In the genomic region with DNA sequence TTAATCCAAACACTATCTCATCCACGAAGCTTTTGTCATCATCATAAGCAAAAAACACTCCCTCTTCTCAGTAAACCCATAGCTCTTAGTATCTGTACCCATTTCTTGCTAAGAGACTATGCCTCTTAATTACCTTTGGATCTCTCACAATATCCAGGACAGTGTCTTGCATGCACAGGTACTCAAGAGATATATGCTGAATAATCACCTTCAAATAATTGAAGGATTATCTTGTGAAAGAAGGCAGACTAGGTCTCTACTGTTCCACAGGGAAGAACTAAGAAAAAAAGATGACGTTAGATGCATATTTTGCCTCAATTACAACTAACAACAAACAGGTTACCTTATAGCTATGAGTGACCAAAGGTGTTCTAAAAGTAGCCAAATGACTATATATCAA, we compare ENCODE assay signal across 20 cellular contexts. TPM values are rescaled to one million over a fixed set of nuclear protein-coding genes. Genes with fewer than 3 reads are reported as not detected.
A peak's percentile ranks its signal among the peaks of the same experiment; 100 is the strongest.
DNase-seq lines count a peak whose midpoint lies in the region; ATAC-seq and TF ChIP-seq lines count a peak whose summit lies in the region.
"Had no signal": no experiment of that assay in that cellular context is flagged by ENCODE, and none has a peak within 500 bp of the region (broad histone marks: within the 10 kb centered on the region; RNA-seq: fewer than 3 reads in every experiment).

No MANE protein-coding gene starts in this region.

- no peaks in the 10 kb centered on the region for H3K9me3 Mint-ChIP-seq in activated CD4-positive, alpha-beta T cell treated with anti-CD3 and anti-CD28 coated beads for 36 hours (ENCODE audit: low read depth)
- no peaks in the 10 kb centered on the region for H3K9me3 Mint-ChIP-seq in T-cell
- H3K9me3 Mint-ChIP-seq in naive thymus-derived CD4-positive, alpha-beta T cell, result no peaks in the 10 kb centered on the region
- H3K9me3 Mint-ChIP-seq in activated T-helper 2 cell treated with anti-CD3 and anti-CD28 coated beads, Interferon-gamma antibody, Interleukin-2, Interleukin-4, amounts not matched to agents 10 μg/mL and 5 μg/mL and 100 μg/mL, durations not matched to agents 14 hours and 24 hours and 36 hours, result no peaks in the 10 kb centered on the region

- H2AFZ ChIP-seq in osteoblast (ENCODE audit: low read length), result no peak overlapping the region

- peaks cover 81% of the 10 kb centered on the region for H4K20me1 ChIP-seq in osteoblast (ENCODE audit: insufficient read depth, low read length)

- peaks cover 90% of the 10 kb centered on the region for H3K79me2 ChIP-seq in osteoblast (ENCODE audit: insufficient read depth, low read length)

- H3K27me3 Mint-ChIP-seq in activated CD4-positive, alpha-beta T cell treated with anti-CD3 and anti-CD28 coated beads for 36 hours, result no peaks in the 10 kb centered on the region
- no peaks in the 10 kb centered on the region for H3K27me3 Mint-ChIP-seq in T-cell
- H3K27me3 Mint-ChIP-seq in naive thymus-derived CD4-positive, alpha-beta T cell, result no peaks in the 10 kb centered on the region
- no peaks in the 10 kb centered on the region for H3K27me3 Mint-ChIP-seq in activated T-helper 2 cell treated with anti-CD3 and anti-CD28 coated beads, Interferon-gamma antibody, Interleukin-2, Interleukin-4, amounts not matched to agents 10 μg/mL and 5 μg/mL and 100 μg/mL, durations not matched to agents 14 hours and 24 hours and 36 hours (ENCODE audit: low read depth)

- POLR2A ChIA-PET in activated CD4-positive, alpha-beta T cell treated with anti-CD3 and anti-CD28 coated beads for 36 hours (lab: Charles Lee), result no interaction called here
- POLR2A ChIA-PET in A673 (lab: Charles Lee; ENCODE audit: low non-redundant PET) (no interaction called here), T-cell (lab: Charles Lee) (no interaction called here)
- POLR2A ChIA-PET in naive thymus-derived CD4-positive, alpha-beta T cell (lab: Charles Lee), result interaction anchor here (0.6 to 1.9 kb wide), 2 partner anchors 11 to 464 kb away, joined by 3 to 5 read pairs; no protein-coding TSS in a partner anchor

- intact Hi-C loops in activated CD4-positive, alpha-beta T cell treated with anti-CD3 and anti-CD28 coated beads for 36 hours (cut with DNase I, micrococcal nuclease), result no loop called here
- intact Hi-C loops in A673 (cut with micrococcal nuclease; ENCODE audit: unreplicated experiment), result no loop called here
- intact Hi-C loops in naive thymus-derived CD4-positive, alpha-beta T cell (cut with micrococcal nuclease), result no loop called here
- intact Hi-C loops in activated T-helper 2 cell treated with anti-CD3 and anti-CD28 coated beads, Interferon-gamma antibody, Interleukin-2, Interleukin-4, amounts not matched to agents 10 μg/mL and 5 μg/mL and 100 μg/mL, durations not matched to agents 14 hours and 24 hours and 36 hours (cut with micrococcal nuclease), result no loop called here

- CTCF ChIA-PET in activated CD4-positive, alpha-beta T cell treated with anti-CD3 and anti-CD28 coated beads for 36 hours (lab: Charles Lee), result interaction anchor here (0.6 kb wide), 2 partner anchors 8 to 94 kb away, joined by 3 read pairs; no protein-coding TSS in a partner anchor
- CTCF ChIA-PET in A673 (lab: Charles Lee) (no interaction called here), T-cell (lab: Charles Lee) (no interaction called here)
- CTCF ChIA-PET in naive thymus-derived CD4-positive, alpha-beta T cell (lab: Charles Lee), result no interaction called here

- no peaks in the 10 kb centered on the region for H3K27me3 ChIP-seq in A673 (replicated peaks; ENCODE audit: insufficient read depth, low read depth, low read length, poor library complexity)
- no peaks in the 10 kb centered on the region for H3K27me3 ChIP-seq in naive thymus-derived CD4-positive, alpha-beta T cell (ENCODE audit: control insufficient read depth in 2 of 2, insufficient read depth in 2 of 2, low read length in 2 of 2)
- H3K27me3 ChIP-seq in osteoblast (ENCODE audit: insufficient read depth, low read length), result no peaks in the 10 kb centered on the region
- H3K27me3 ChIP-seq: BE2C had no signal

- H3K4me1 ChIP-seq in A673 (ENCODE audit: insufficient read depth, low read length, poor library complexity, severe bottlenecking) (peaks cover 46% of the 10 kb centered on the region), osteoblast (ENCODE audit: insufficient read depth, low read length) (peaks cover 26% of the 10 kb centered on the region)
- peaks cover 26 to 46% of the 10 kb centered on the region in 2 donors for H3K4me1 ChIP-seq in naive thymus-derived CD4-positive, alpha-beta T cell (ENCODE audit: control insufficient read depth in 2 of 2, insufficient read depth in 2 of 2, low read length in 2 of 2)
- H3K4me1 ChIP-seq: BE2C had no signal

- no peak overlapping the region for H3K4me2 ChIP-seq in osteoblast (ENCODE audit: insufficient read depth, low read length)

- H3K4me1 Mint-ChIP-seq in activated CD4-positive, alpha-beta T cell treated with anti-CD3 and anti-CD28 coated beads for 36 hours, result peaks cover 85% of the 10 kb centered on the region
- H3K4me1 Mint-ChIP-seq in T-cell, result peaks cover 91 to 92% (median 92%) of the 10 kb centered on the region in 3 donors
- peaks cover 53 to 96% (median 93%) of the 10 kb centered on the region in 7 donors for H3K4me1 Mint-ChIP-seq in naive thymus-derived CD4-positive, alpha-beta T cell
- peaks cover 40% of the 10 kb centered on the region for H3K4me1 Mint-ChIP-seq in activated T-helper 2 cell treated with anti-CD3 and anti-CD28 coated beads, Interferon-gamma antibody, Interleukin-2, Interleukin-4, amounts not matched to agents 10 μg/mL and 5 μg/mL and 100 μg/mL, durations not matched to agents 14 hours and 24 hours and 36 hours (ENCODE audit: low read depth)

- H3K27ac ChIP-seq in A673 (ENCODE audit: low read depth, low read length, poor library complexity, severe bottlenecking) (peak overlapping the region; percentile 71), osteoblast (ENCODE audit: low read depth, low read length) (no peak overlapping the region)
- no peak overlapping the region for H3K27ac ChIP-seq in naive thymus-derived CD4-positive, alpha-beta T cell (ENCODE audit: low read depth, low read length)
- H3K27ac ChIP-seq: 22Rv1 had no signal

- no peaks in the 10 kb centered on the region for H3K9me3 ChIP-seq in A673 (ENCODE audit: low read depth, low read length, poor library complexity, severe bottlenecking)
- no peaks in the 10 kb centered on the region for H3K9me3 ChIP-seq in naive thymus-derived CD4-positive, alpha-beta T cell (ENCODE audit: control insufficient read depth in 2 of 3, low read length in 3 of 3)
- H3K9me3 ChIP-seq in osteoblast (ENCODE audit: low read depth, low read length), result no peaks in the 10 kb centered on the region
- H3K9me3 ChIP-seq: BE2C had no signal

- no TSS peak for BruUV-seq in A673 (replicated peaks; lab: Mats Ljungman, UMichigan)

- TF ChIP-seq CTCF in A673 (conservative IDR thresholded peaks at IDR 0.05; ENCODE audit: low read depth, low read length) (no peak), osteoblast (IDR thresholded peaks at IDR 0.05; ENCODE audit: extremely low read depth, low read depth, low read length) (no peak)

- H3K36me3 Mint-ChIP-seq in activated CD4-positive, alpha-beta T cell treated with anti-CD3 and anti-CD28 coated beads for 36 hours (ENCODE audit: low read depth), result peaks cover 10% of the 10 kb centered on the region
- H3K36me3 Mint-ChIP-seq in T-cell, result peaks cover 13% of the 10 kb centered on the region
- peaks cover 0 to 11% (median 4%) of the 10 kb centered on the region in 5 donors for H3K36me3 Mint-ChIP-seq in naive thymus-derived CD4-positive, alpha-beta T cell
- peaks cover 4% of the 10 kb centered on the region for H3K36me3 Mint-ChIP-seq in activated T-helper 2 cell treated with anti-CD3 and anti-CD28 coated beads, Interferon-gamma antibody, Interleukin-2, Interleukin-4, amounts not matched to agents 10 μg/mL and 5 μg/mL and 100 μg/mL, durations not matched to agents 14 hours and 24 hours and 36 hours (ENCODE audit: low read depth)

- peak overlapping the region; percentile 18 for H3K27ac Mint-ChIP-seq in activated CD4-positive, alpha-beta T cell treated with anti-CD3 and anti-CD28 coated beads for 36 hours
- peak overlapping the region; percentile 26 to 94 for H3K27ac Mint-ChIP-seq in T-cell
- peak overlapping the region in 7 of 9 donors; percentile 4 to 93 (median 53) for H3K27ac Mint-ChIP-seq in naive thymus-derived CD4-positive, alpha-beta T cell
- no peak overlapping the region for H3K27ac Mint-ChIP-seq in activated T-helper 2 cell treated with anti-CD3 and anti-CD28 coated beads, Interferon-gamma antibody, Interleukin-2, Interleukin-4, amounts not matched to agents 10 μg/mL and 5 μg/mL and 100 μg/mL, durations not matched to agents 14 hours and 24 hours and 36 hours

- no peak for ATAC-seq in activated CD4-positive, alpha-beta T cell treated with anti-CD3 and anti-CD28 coated beads for 36 hours
- no peak for ATAC-seq in T-cell (replicated peaks in 1 of 4)
- no peak for ATAC-seq in naive thymus-derived CD4-positive, alpha-beta T cell
- ATAC-seq: HCT116 had no signal

- H3K4me3 Mint-ChIP-seq in activated CD4-positive, alpha-beta T cell treated with anti-CD3 and anti-CD28 coated beads for 36 hours, result no peak overlapping the region
- no peak overlapping the region for H3K4me3 Mint-ChIP-seq in T-cell
- H3K4me3 Mint-ChIP-seq in naive thymus-derived CD4-positive, alpha-beta T cell, result peak overlapping the region in 1 of 10 donors; percentile 3
- no peak overlapping the region for H3K4me3 Mint-ChIP-seq in activated T-helper 2 cell treated with anti-CD3 and anti-CD28 coated beads, Interferon-gamma antibody, Interleukin-2, Interleukin-4, amounts not matched to agents 10 μg/mL and 5 μg/mL and 100 μg/mL, durations not matched to agents 14 hours and 24 hours and 36 hours (ENCODE audit: low read depth)

- no peaks in the 10 kb centered on the region for H3K36me3 ChIP-seq in A673 (ENCODE audit: insufficient read depth, low read length, poor library complexity, severe bottlenecking)
- no peaks in the 10 kb centered on the region for H3K36me3 ChIP-seq in naive thymus-derived CD4-positive, alpha-beta T cell (ENCODE audit: control insufficient read depth in 2 of 3, insufficient read depth in 3 of 3, low read length in 3 of 3)
- no peaks in the 10 kb centered on the region for H3K36me3 ChIP-seq in osteoblast (ENCODE audit: insufficient read depth, low read length)
- H3K36me3 ChIP-seq: BE2C had no signal

- no peak for DNase-seq in activated CD4-positive, alpha-beta T cell treated with anti-CD3 and anti-CD28 coated beads for 36 hours
- no peak for DNase-seq in activated CD4-positive, alpha-beta T cell treated with anti-CD3 and anti-CD28 coated beads, Interleukin-2, amount 50 U/mL, for 4 hours
- no peak for DNase-seq in A673 (ENCODE audit: low spot score)
- no peak for DNase-seq in T-cell
- DNase-seq in naive thymus-derived CD4-positive, alpha-beta T cell, result no peak
- no peak for DNase-seq in LoVo (ENCODE audit: low spot score)
- DNase-seq in osteoblast (ENCODE audit: insufficient read length, low spot score, missing footprints), result no peak
- no peak for DNase-seq in activated T-helper 2 cell treated with anti-CD3 and anti-CD28 coated beads, Interferon-gamma antibody, Interleukin-2, Interleukin-4, amounts not matched to agents 10 μg/mL and 5 μg/mL and 100 μg/mL, durations not matched to agents 14 hours and 24 hours and 36 hours (ENCODE audit: low spot score)
- DNase-seq: BE2C; DND-41; KBM-7; NCI-H1436; NCI-H2029; NCI-H2171; NCI-H446; NK-92 treated with Interleukin-12 subunit alpha and Interleukin-12 subunit beta, amount 100 ng/mL, for 24 hours; RPMI8226 had no signal

- H3K4me3 ChIP-seq in A673 (ENCODE audit: low read depth, low read length, poor library complexity, severe bottlenecking) (no peak overlapping the region), osteoblast (ENCODE audit: insufficient read depth, low read length) (no peak overlapping the region)
- H3K4me3 ChIP-seq in naive thymus-derived CD4-positive, alpha-beta T cell (ENCODE audit: low read length), result no peak overlapping the region

RNA-seq across cellular contexts. Expression of gene FOXJ3, which starts 11.5 kb away (rescaled TPM):
- total RNA-seq in activated CD4-positive, alpha-beta T cell treated with anti-CD3 and anti-CD28 coated beads for 36 hours, result 10 to 100 TPM; 44.1 to 54.0 TPM
- total RNA-seq in A673 (2021) (55.4 and 57.9 TPM in 2 replicates), T-cell (10 to 100 TPM; 71.4 to 87.7 (median 77.8) TPM), osteoblast (37.3 and 41.8 TPM in 2 replicates)
- total RNA-seq in naive thymus-derived CD4-positive, alpha-beta T cell, result 10 to 100 TPM; 59.5 to 93.3 (median 76.5) TPM
- 10 to 100 TPM; 38.9 to 41.6 TPM for polyA plus RNA-seq in naive thymus-derived CD4-positive, alpha-beta T cell
- 43.1 and 46.4 TPM in 2 replicates for total RNA-seq in activated T-helper 2 cell treated with anti-CD3 and anti-CD28 coated beads, Interferon-gamma antibody, Interleukin-2, Interleukin-4, amounts not matched to agents 10 μg/mL and 5 μg/mL and 100 μg/mL, durations not matched to agents 14 hours and 24 hours and 36 hours

RNA-seq across cellular contexts. Expression of gene RIMKLA, which starts 57.0 kb away (rescaled TPM):
- total RNA-seq in activated CD4-positive, alpha-beta T cell treated with anti-CD3 and anti-CD28 coated beads for 36 hours, result 1 to 10 TPM; 6.7 to 8.9 TPM
- total RNA-seq in A673 (2021) (0.04 and 0.24 TPM in 2 replicates), T-cell (under 1 TPM in 4 of 5 donors, not detected in 1; 0.06 to 0.35 (median 0.15) TPM), osteoblast (not detected in 2 replicates)
- total RNA-seq in naive thymus-derived CD4-positive, alpha-beta T cell, result 1 to 10 TPM in 1 of 5 experiments, under 1 TPM in 3, not detected in 1; 0.03 to 3.1 (median 0.17) TPM
- polyA plus RNA-seq in naive thymus-derived CD4-positive, alpha-beta T cell, result not detected
- total RNA-seq in activated T-helper 2 cell treated with anti-CD3 and anti-CD28 coated beads, Interferon-gamma antibody, Interleukin-2, Interleukin-4, amounts not matched to agents 10 μg/mL and 5 μg/mL and 100 μg/mL, durations not matched to agents 14 hours and 24 hours and 36 hours, result 5.2 and 5.3 TPM in 2 replicates
- total RNA-seq: OCI-LY7 had no signal
